ENCODE assay signal across 3 cellular contexts in the genomic region with DNA sequence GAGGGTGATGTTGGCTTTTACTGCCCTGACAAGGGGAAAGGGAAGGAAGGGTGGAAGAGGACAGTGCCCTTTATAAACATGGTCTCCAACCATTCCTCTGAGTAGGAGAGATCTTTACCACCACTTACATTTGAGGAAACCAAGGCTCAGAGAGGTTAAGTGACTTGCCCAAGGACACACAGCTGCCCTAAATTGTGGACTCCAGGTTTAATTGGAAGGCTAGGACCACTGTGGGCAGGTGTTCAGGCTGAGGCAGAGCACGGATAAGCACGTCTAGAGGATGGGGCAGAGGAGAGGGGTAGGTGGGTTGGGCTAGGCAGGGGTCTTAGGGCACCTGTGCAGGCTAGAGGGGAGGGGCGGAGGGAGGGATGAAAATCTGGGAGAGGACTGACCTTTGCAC.
A peak's percentile ranks its signal among the peaks of the same experiment; 100 is the strongest.
TF ChIP-seq lines count a peak whose summit lies in the region.

No MANE protein-coding gene starts in this region.

TF ChIP-seq in A549, 52 proteins besides CTCF, POLR2A, EP300 and RAD21:
- TF ChIP-seq ZFP36 (IDR thresholded peaks at IDR 0.05; ENCODE audit: borderline replicate concordance, partially characterized antibody) = peak; percentile 69
- no peak for TF ChIP-seq NR3C1 (IDR thresholded peaks at IDR 0.05)

TF ChIP-seq in HEK293, 187 proteins besides CTCF, POLR2A, EP300 and RAD21:
- no peak for TF ChIP-seq ZNF654 (tag by site-specific recombination; IDR thresholded peaks at IDR 0.05; ENCODE audit: low read depth)
- TF ChIP-seq ZNF768 (tag by site-specific recombination; IDR thresholded peaks at IDR 0.05) = peak; percentile 57

TF ChIP-seq in H1, 55 proteins besides CTCF, POLR2A, EP300 and RAD21:
- no peak for TF ChIP-seq BCL11A (IDR thresholded peaks at IDR 0.05; ENCODE audit: low read depth in 2 of 2, low read length in 2 of 2)
- TF ChIP-seq FOSL1 (IDR thresholded peaks at IDR 0.05; ENCODE audit: insufficient read depth, low read depth, low read length) = no peak
- no peak for TF ChIP-seq CHD1 (IDR thresholded peaks at IDR 0.05; ENCODE audit: low read depth, low read length)
- TF ChIP-seq, protein P1, sequence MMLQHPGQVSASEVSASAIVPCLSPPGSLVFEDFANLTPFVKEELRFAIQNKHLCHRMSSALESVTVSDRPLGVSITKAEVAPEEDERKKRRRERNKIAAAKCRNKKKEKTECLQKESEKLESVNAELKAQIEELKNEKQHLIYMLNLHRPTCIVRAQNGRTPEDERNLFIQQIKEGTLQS (IDR thresholded peaks at IDR 0.05; ENCODE audit: insufficient read depth, low read depth, low read length) = no peak
